Comparison of ENCODE assay signal across 12 cellular contexts in the genomic region with DNA sequence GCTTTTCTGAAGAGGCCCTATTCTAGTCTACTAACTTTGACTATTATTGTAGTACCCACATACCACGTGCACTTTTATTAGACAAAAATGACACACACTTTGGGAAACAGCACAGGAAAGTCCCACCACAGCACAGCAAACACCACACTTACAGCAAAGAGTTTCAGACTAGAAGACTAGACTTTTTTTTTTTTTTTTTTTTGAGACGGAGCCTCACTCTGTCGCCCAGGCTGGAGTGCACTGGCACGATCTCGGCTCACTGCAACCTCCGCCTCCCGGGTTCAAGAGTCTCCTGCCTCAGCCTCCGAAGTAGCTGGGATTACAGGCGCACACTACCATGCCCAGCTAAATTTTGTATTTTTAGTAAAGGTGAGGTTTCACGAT. TPM values are rescaled to one million over a fixed set of nuclear protein-coding genes. Genes with fewer than 3 reads are reported as not detected.
A peak's percentile ranks its signal among the peaks of the same experiment; 100 is the strongest.
DNase-seq lines count a peak whose midpoint lies in the region; ATAC-seq, FAIRE-seq and TF ChIP-seq lines count a peak whose summit lies in the region.
"Had no signal": no experiment of that assay in that cellular context is flagged by ENCODE, and none has a peak within 500 bp of the region (broad histone marks: within the 10 kb centered on the region; RNA-seq: fewer than 3 reads in every experiment).

No MANE protein-coding gene starts in this region.

- CTCF ChIA-PET in RWPE1 (lab: Yijun Ruan, JAX): interaction anchor here (0.5 to 1.1 kb wide), 4 partner anchors 11 to 145 kb away, joined by 3 to 12 read pairs (median 3); no protein-coding TSS in a partner anchor
- CTCF ChIA-PET in PC-9 (lab: Charles Lee): interaction anchor here (0.6 kb wide), 1 partner anchor 251 kb away, joined by 13 read pairs; no protein-coding TSS in a partner anchor

- peaks cover 95% of the 10 kb centered on the region for H3F3A ChIP-seq in PC-9 (ENCODE audit: insufficient read depth, low read depth)

- H3K4me2 ChIP-seq in PC-9: no peak overlapping the region

- TF ChIP-seq POLR2A in H54 (IDR thresholded peaks at IDR 0.05; ENCODE audit: low read depth, low read length): no peak

- H3K4me1 ChIP-seq in skeletal muscle tissue (ENCODE audit: control insufficient read depth in 3 of 3, insufficient read depth in 3 of 3, low read length in 3 of 3) (peaks cover 37 to 64% (median 44%) of the 10 kb centered on the region in 3 donors), PC-9 (replicated peaks; ENCODE audit: insufficient read depth) (0 out of 2 replicates have a peak, but pooled peaks cover 6% of the 10 kb centered on the region)

- no peaks in the 10 kb centered on the region for H3K9me2 ChIP-seq in PC-9 (ENCODE audit: insufficient read depth)

- H3K9me3 ChIP-seq in skeletal muscle tissue (ENCODE audit: control insufficient read depth in 3 of 3, low read length in 3 of 3) (no peaks in the 10 kb centered on the region), PC-9 (ENCODE audit: insufficient read depth, low read depth) (no peaks in the 10 kb centered on the region)

- 0 out of 2 replicates have a peak overlapping the region, but pooled peaks have one; percentile 9 for H3K27ac ChIP-seq in RWPE1
- peak overlapping the region; percentile 48 for H3K27ac ChIP-seq in skeletal muscle tissue (ENCODE audit: low read depth, low read length)
- no peak overlapping the region for H3K27ac ChIP-seq in PC-9

- FAIRE-seq in H54 (lab: Jason Lieb, UNC): no peak
- FAIRE-seq: endometrium, H1 had no signal

- H2AFZ ChIP-seq in PC-9: no peak overlapping the region

- POLR2A ChIA-PET in RWPE1 (lab: Yijun Ruan, JAX; ENCODE audit: low non-redundant PET) (interaction anchor here (1.1 kb wide), 1 partner anchor 9 kb away, joined by 3 read pairs; no protein-coding TSS in a partner anchor), PC-9 (lab: Charles Lee; ENCODE audit: unreplicated experiment) (interaction anchor here (1.0 kb wide), 1 partner anchor 43 kb away, joined by 4 read pairs; no protein-coding TSS in a partner anchor)

- peaks cover 100% of the 10 kb centered on the region for H4K20me1 ChIP-seq in PC-9 (ENCODE audit: insufficient read depth)

- peaks cover 100% of the 10 kb centered on the region for H3K79me2 ChIP-seq in PC-9 (ENCODE audit: low read depth)

- no TSS peak for BruUV-seq in PC-9 (replicated peaks; lab: Mats Ljungman, UMichigan)

- no peaks in the 10 kb centered on the region for H3K27me3 ChIP-seq in skeletal muscle tissue (ENCODE audit: control insufficient read depth in 3 of 3, insufficient read depth in 3 of 3, low read length in 3 of 3)
- H3K27me3 ChIP-seq in PC-9 (ENCODE audit: insufficient read depth, low read depth): no peaks in the 10 kb centered on the region

- intact Hi-C loops in PC-9 (cut with micrococcal nuclease; ENCODE audit: unreplicated experiment): no loop called here

- DNase-seq in RWPE1 (ENCODE audit: low spot score) (no peak), H54 (ENCODE audit: insufficient read length, low spot score) (no peak), PC-9 (no peak)
- peak; percentile 21 for DNase-seq in effector CD4-positive, alpha-beta T cell
- no peak for DNase-seq in stimulated activated CD8-positive, alpha-beta memory T cell treated with anti-CD3 and anti-CD28 coated beads, Interleukin-4, amount 100 ng/mL, for 48 hours
- DNase-seq: NCI-H748 treated with DMSO at 0.1 percent for 48 hours had no signal

- no peak overlapping the region for H3K9ac ChIP-seq in skeletal muscle tissue (ENCODE audit: low read depth in 1 of 3, low read length in 3 of 3)

- no peaks in the 10 kb centered on the region for H3K36me3 ChIP-seq in skeletal muscle tissue (ENCODE audit: control insufficient read depth in 3 of 3, insufficient read depth in 3 of 3, low read length in 3 of 3)
- peaks cover 22% of the 10 kb centered on the region; the same call in 1 of the 2 replicates for H3K36me3 ChIP-seq in PC-9 (ENCODE audit: low read depth)

- TF ChIP-seq CTCF in RWPE1 (conservative IDR thresholded peaks at IDR 0.05; ENCODE audit: low read depth): no peak
- TF ChIP-seq CTCF in PC-9 (conservative IDR thresholded peaks at IDR 0.05): no peak

- ATAC-seq in GM18858 (IDR thresholded peaks at IDR 0.05; ENCODE audit: unreplicated experiment): peak; percentile 41
- ATAC-seq in HG02870 (IDR thresholded peaks at IDR 0.05; ENCODE audit: unreplicated experiment): no peak

- H3K4me3 ChIP-seq in skeletal muscle tissue (ENCODE audit: low read length in 3 of 3) (peak overlapping the region in 1 of 3 donors; percentile 22), PC-9 (no peak overlapping the region)
- H3K4me3 ChIP-seq: lung had no signal

RNA-seq across cellular contexts. Expression of a gene that starts 20.1 kb away (rescaled TPM):
- total RNA-seq in skeletal muscle tissue (280 TPM), PC-9 (2021) (841 and 1,140 TPM in 2 replicates)
